In the genomic region with DNA sequence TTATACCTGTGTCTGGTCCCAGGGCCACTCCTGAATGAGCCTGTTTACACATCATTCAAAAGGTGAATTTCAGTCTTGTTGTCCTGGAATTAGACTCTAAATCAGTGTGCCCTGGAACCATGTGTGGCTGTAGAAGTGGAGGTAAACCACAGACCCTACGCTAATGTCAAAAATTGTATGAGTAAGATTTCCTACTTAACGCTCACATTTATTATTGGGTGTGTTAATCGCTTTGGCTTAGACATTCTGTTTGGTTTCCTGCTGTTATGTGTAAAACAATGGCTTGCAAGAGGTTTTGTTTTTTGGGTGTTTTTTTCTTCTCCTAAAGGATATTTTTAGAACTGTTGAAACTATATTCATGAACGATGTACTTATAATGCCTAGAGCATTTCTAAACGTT, we compare ENCODE assay signal across 1 cellular context.
TF ChIP-seq lines count a peak whose summit lies in the region.

No MANE protein-coding gene starts in this region.

TF ChIP-seq in SK-N-SH, 30 proteins besides CTCF, POLR2A, EP300 and RAD21 (continued from another document):
- TF ChIP-seq NFIC (IDR thresholded peaks at IDR 0.05; ENCODE audit: borderline replicate concordance) (peak; percentile 37; the same call in 1 of the 2 replicates), RXRA (IDR thresholded peaks at IDR 0.05; ENCODE audit: borderline replicate concordance, low read depth) (no peak)
